In genomic region chr2:45611020-45611737, GRCh38 we compare ENCODE assay signal across 8 cellular contexts. TPM values are rescaled to one million over a fixed set of nuclear protein-coding genes. Genes with fewer than 3 reads are reported as not detected.
A peak's percentile ranks its signal among the peaks of the same experiment; 100 is the strongest.
DNase-seq lines count a peak whose midpoint lies in the region; ATAC-seq and TF ChIP-seq lines count a peak whose summit lies in the region.

SRBD1 (minus strand) TSS chr2:45611267; CDS start chr2:45605441, 5,826 bp downstream.

- H3K9me3 Mint-ChIP-seq in activated naive CD8-positive, alpha-beta T cell treated with anti-CD3 and anti-CD28 coated beads, Interleukin-2, amount 10 ng/mL, durations not matched to agents 7 days and 5 days = no peaks in the 10 kb centered on the region

- H3K9me3 ChIP-seq in SU-DHL-6 (ENCODE audit: insufficient read depth, low read length) (no peaks in the 10 kb centered on the region), ovary (no peaks in the 10 kb centered on the region), thyroid gland (no peaks in the 10 kb centered on the region)

- no peaks in the 10 kb centered on the region for H3K36me3 ChIP-seq in SU-DHL-6 (ENCODE audit: low read length)
- H3K36me3 ChIP-seq in ovary = no peaks in the 10 kb centered on the region
- no peaks in the 10 kb centered on the region for H3K36me3 ChIP-seq in thyroid gland

- no peaks in the 10 kb centered on the region for H3K9me2 ChIP-seq in SU-DHL-6 (replicated peaks; ENCODE audit: insufficient read depth, low read length)

- H3K4me2 ChIP-seq in SU-DHL-6 (ENCODE audit: low read depth, low read length, poor library complexity, severe bottlenecking) = peak within 1 kb of the TSS; percentile 78

- peak; percentile 94 for ATAC-seq in HG02678 (IDR thresholded peaks at IDR 0.05; ENCODE audit: unreplicated experiment)
- ATAC-seq in activated naive CD8-positive, alpha-beta T cell treated with anti-CD3 and anti-CD28 coated beads, Interleukin-2, amount 10 ng/mL, durations not matched to agents 7 days and 5 days (ENCODE audit: low read depth) = peak; percentile 91

- H3K9ac ChIP-seq in SU-DHL-6 (ENCODE audit: low read length) = peak within 1 kb of the TSS; percentile 85

- no peak for TF ChIP-seq EP300 in ovary (IDR thresholded peaks at IDR 0.05)

- H4K20me1 ChIP-seq in SU-DHL-6 (ENCODE audit: low read depth, low read length) = no peaks in the 10 kb centered on the region

- H3K27ac Mint-ChIP-seq in activated naive CD8-positive, alpha-beta T cell treated with anti-CD3 and anti-CD28 coated beads, Interleukin-2, amount 10 ng/mL, durations not matched to agents 7 days and 5 days = peak within 1 kb of the TSS; percentile 86

- peak; percentile 84 for DNase-seq in NCI-H128 (lab: John Stamatoyannopoulos, UW; ENCODE audit: unreplicated experiment)
- DNase-seq in activated naive CD8-positive, alpha-beta T cell treated with anti-CD3 and anti-CD28 coated beads, Interleukin-2, amount 10 ng/mL, durations not matched to agents 7 days and 5 days = peak; percentile 89
- DNase-seq in head of caudate nucleus = peak; percentile 88 to 98 (median 94)
- peak; percentile 92 to 96 (median 94) for DNase-seq in ovary
- DNase-seq in thyroid gland = peak; percentile 94 to 96

- H3K36me3 Mint-ChIP-seq in activated naive CD8-positive, alpha-beta T cell treated with anti-CD3 and anti-CD28 coated beads, Interleukin-2, amount 10 ng/mL, durations not matched to agents 7 days and 5 days = no peaks in the 10 kb centered on the region

- H3K27me3 Mint-ChIP-seq in activated naive CD8-positive, alpha-beta T cell treated with anti-CD3 and anti-CD28 coated beads, Interleukin-2, amount 10 ng/mL, durations not matched to agents 7 days and 5 days = no peaks in the 10 kb centered on the region

- H3K4me3 ChIP-seq in SU-DHL-6 (ENCODE audit: insufficient read depth, low read length, poor library complexity, severe bottlenecking) (peak within 1 kb of the TSS; percentile 92), ovary (peak within 1 kb of the TSS; percentile 85), thyroid gland (replicated peaks in 1 of 3) (peak within 1 kb of the TSS; percentile 32 to 55 (median 37))

- H3K4me3 Mint-ChIP-seq in activated naive CD8-positive, alpha-beta T cell treated with anti-CD3 and anti-CD28 coated beads, Interleukin-2, amount 10 ng/mL, durations not matched to agents 7 days and 5 days = peak within 1 kb of the TSS; percentile 94

- peaks cover 34% of the 10 kb centered on the region for H3K79me2 ChIP-seq in SU-DHL-6 (ENCODE audit: insufficient read depth, low read length)

- WGBS in ovary, 3 donors = 1% methylated on average over 42 to 43 of the region's 43 CpGs
- WGBS in thyroid gland, 2 donors = 3% methylated on average over 38 to 42 of the region's 43 CpGs

- H3K27ac ChIP-seq in SU-DHL-6 (ENCODE audit: low read depth, low read length) = peak within 1 kb of the TSS; percentile 82
- peak within 1 kb of the TSS; percentile 69 to 75 for H3K27ac ChIP-seq in ovary
- H3K27ac ChIP-seq in thyroid gland = peak within 1 kb of the TSS; percentile 83 to 98 (median 86)

- intact Hi-C loops in head of caudate nucleus (cut with DNase I) (no loop called here), ovary (cut with DNase I) (no loop called here), thyroid gland (cut with DNase I) (no loop called here)

- H2AFZ ChIP-seq in SU-DHL-6 (ENCODE audit: low read depth, low read length, severe bottlenecking) = peak within 1 kb of the TSS; percentile 97

- TF ChIP-seq POLR2A in GM10847 (IDR thresholded peaks at IDR 0.05; ENCODE audit: extremely low read depth, insufficient read length) = peak; percentile 85
- peak; percentile 57 for TF ChIP-seq POLR2A in ovary (IDR thresholded peaks at IDR 0.05)
- peak in 1 of 2 donors; percentile 83 for TF ChIP-seq POLR2A in thyroid gland (IDR thresholded peaks at IDR 0.05)

- POLR2A ChIA-PET in activated naive CD8-positive, alpha-beta T cell treated with anti-CD3 and anti-CD28 coated beads, Interleukin-2, amount 10 ng/mL, durations not matched to agents 7 days and 5 days (lab: Charles Lee) = interaction anchor here (0.7 to 1.0 kb wide), 4 partner anchors 25 to 1792 kb away, joined by 3 to 7 read pairs (median 4); partner anchors contain the start of gene MSH2

- no peaks in the 10 kb centered on the region for H3K27me3 ChIP-seq in SU-DHL-6 (ENCODE audit: low read length)
- H3K27me3 ChIP-seq in ovary = no peaks in the 10 kb centered on the region
- no peaks in the 10 kb centered on the region for H3K27me3 ChIP-seq in thyroid gland

- H3K4me1 ChIP-seq in ovary (ENCODE audit: insufficient read depth) = no peaks in the 10 kb centered on the region
- peaks cover 22 to 47% of the 10 kb centered on the region in 2 donors for H3K4me1 ChIP-seq in thyroid gland

- H3F3A ChIP-seq in SU-DHL-6 (ENCODE audit: insufficient read depth) = peaks cover 13% of the 10 kb centered on the region

- TF ChIP-seq CTCF in SU-DHL-6 (IDR thresholded peaks at IDR 0.05; ENCODE audit: insufficient read depth, low read length, poor library complexity, severe bottlenecking) (no peak), ovary (IDR thresholded peaks at IDR 0.05) (peak in 1 of 3 donors; percentile 22), thyroid gland (IDR thresholded peaks at IDR 0.05) (peak in 1 of 6 experiments; percentile 11)

- H3K4me1 Mint-ChIP-seq in activated naive CD8-positive, alpha-beta T cell treated with anti-CD3 and anti-CD28 coated beads, Interleukin-2, amount 10 ng/mL, durations not matched to agents 7 days and 5 days = peaks cover 14% of the 10 kb centered on the region

RNA-seq across cellular contexts. Expression of gene SRBD1, which starts in this region (rescaled TPM):
- 10 to 100 TPM; 20.5 to 23.9 TPM for total RNA-seq in activated naive CD8-positive, alpha-beta T cell treated with anti-CD3 and anti-CD28 coated beads, Interleukin-2, amount 10 ng/mL, durations not matched to agents 7 days and 5 days
- total RNA-seq in ovary = 10 to 100 TPM; 13.1 to 34.8 (median 16.7) TPM
- polyA plus RNA-seq in ovary = 1 to 10 TPM; 4.8 to 7.7 TPM
- 10 to 100 TPM; 23.1 to 33.3 (median 27.2) TPM for total RNA-seq in thyroid gland

Comparison
In these comparisons a context has a peak if more than half of its experiments do, and no peak if none do; other contexts are left out.
1. Peak in every context shown above with its lines: DNase-seq, ATAC-seq, H3K4me3 ChIP-seq and H3K27ac ChIP-seq.
2. H3K4me3 ChIP-seq: peak in every context shown above with its lines; median percentile 92 in SU-DHL-6; 85 in ovary; 37 in thyroid gland.